Comparison of ENCODE assay signal across 8 cellular contexts in the genomic region with DNA sequence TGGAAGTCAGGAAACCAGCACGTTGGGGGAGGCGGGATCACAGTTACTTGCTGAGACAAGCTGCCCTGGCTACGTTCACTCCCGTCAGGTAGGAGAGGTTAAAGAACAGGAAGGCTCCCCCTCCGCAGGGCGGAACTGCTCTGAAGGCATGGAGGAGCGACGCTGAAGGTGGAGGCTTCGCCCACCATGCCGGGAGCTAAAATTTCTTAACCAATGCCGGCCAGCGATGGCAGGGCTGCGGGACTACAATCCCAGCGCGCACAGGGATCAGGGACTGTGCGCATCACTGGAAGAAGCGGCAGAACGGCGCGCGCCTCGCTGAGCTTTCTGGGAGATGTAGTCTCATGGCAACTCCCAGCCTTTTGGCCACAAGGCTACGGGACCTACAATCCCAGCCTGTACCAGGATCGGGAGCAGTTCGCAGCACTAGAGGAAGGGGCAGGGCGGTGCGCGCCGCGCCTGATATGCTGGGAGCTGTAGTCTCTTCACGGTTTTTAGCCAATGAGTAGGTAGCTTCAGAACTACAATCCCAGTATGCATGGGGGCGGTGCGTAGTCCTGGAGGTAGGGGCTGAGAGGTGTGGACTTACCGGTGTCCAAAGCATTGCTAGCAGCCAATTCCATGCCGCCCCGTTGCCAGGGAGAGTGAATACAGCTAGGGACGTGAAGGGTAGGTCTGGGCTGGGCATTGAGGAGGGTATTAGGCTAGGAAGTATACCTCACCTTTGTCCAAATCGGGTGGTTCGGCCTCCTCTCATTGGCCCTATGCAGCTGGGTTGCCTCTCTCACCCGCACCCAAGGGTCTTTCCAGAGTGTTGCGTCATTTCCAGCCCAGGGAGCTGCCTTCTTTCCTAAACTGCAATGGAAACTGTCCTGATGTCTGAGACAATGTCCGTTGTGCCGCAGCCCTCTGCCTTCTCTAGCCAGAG. TPM values are rescaled to one million over a fixed set of nuclear protein-coding genes. Genes with fewer than 3 reads are reported as not detected.
A peak's percentile ranks its signal among the peaks of the same experiment; 100 is the strongest.
DNase-seq lines count a peak whose midpoint lies in the region; ATAC-seq and TF ChIP-seq lines count a peak whose summit lies in the region.

No MANE protein-coding gene starts in this region.

- DNase-seq in CD14-positive monocyte (ENCODE audit: low spot score) = no peak
- DNase-seq in SHP77 (lab: John Stamatoyannopoulos, UW) = peak; percentile 81 to 84
- DNase-seq in activated naive CD4-positive, alpha-beta T cell treated with anti-CD3 and anti-CD28 coated beads, Interleukin-2, amount 50 U/mL, for 16 hours = peak; percentile 70
- peak; percentile 55 for DNase-seq in glomerular endothelial cell (ENCODE audit: extremely low read depth, low read depth, low spot score)
- DNase-seq in non-pigmented ciliary epithelial cell (ENCODE audit: low read depth) = peak; percentile 98
- DNase-seq in substantia nigra (lab: John Stamatoyannopoulos, UW) = peak; percentile 48 to 100 (median 96)

- peak overlapping the region; percentile 22 for H3K9ac ChIP-seq in HUES6 (ENCODE audit: low read length)

- peaks cover 13 to 72% (median 45%) of the 10 kb centered on the region in 7 donors for H3K9me3 Mint-ChIP-seq in CD14-positive monocyte

- peaks cover 16% of the 10 kb centered on the region for H3K4me1 Mint-ChIP-seq in CD14-positive monocyte

- H3K27me3 ChIP-seq in HUES6 (ENCODE audit: control insufficient read depth, insufficient read depth, low read length) = no peaks in the 10 kb centered on the region

- no peaks in the 10 kb centered on the region for H3K36me3 Mint-ChIP-seq in CD14-positive monocyte

- peak; percentile 91 for ATAC-seq in GM19468 (IDR thresholded peaks at IDR 0.05; ENCODE audit: extremely low read depth, unreplicated experiment)

- TF ChIP-seq CTCF in CD14-positive monocyte (IDR thresholded peaks at IDR 0.05) = no peak

- H3K27ac ChIP-seq in HUES6 (ENCODE audit: low read depth, low read length) = peak overlapping the region; percentile 19; the same call in 1 of the 2 replicates
- peak overlapping the region; percentile 95 for H3K27ac ChIP-seq in substantia nigra (ENCODE audit: low read depth, low read length, poor library complexity, severe bottlenecking)

- no peaks in the 10 kb centered on the region for H3K4me1 ChIP-seq in HUES6 (ENCODE audit: control insufficient read depth, insufficient read depth, low read length)

- H3K36me3 ChIP-seq in HUES6 (ENCODE audit: control insufficient read depth, insufficient read depth, low read length) = no peaks in the 10 kb centered on the region

- H3K27me3 Mint-ChIP-seq in CD14-positive monocyte (ENCODE audit: low read depth in 3 of 3) = peaks cover 0 to 5% (median 5%) of the 10 kb centered on the region in 3 donors

- H3K9me3 ChIP-seq in HUES6 (ENCODE audit: control insufficient read depth, insufficient read depth, low read depth, low read length) = peaks cover 14% of the 10 kb centered on the region

- H3K4me3 Mint-ChIP-seq in CD14-positive monocyte = peak overlapping the region; percentile 90 to 98

- peak overlapping the region; percentile 70 for H3K4me3 ChIP-seq in HUES6 (ENCODE audit: low read depth, low read length)

- intact Hi-C loops in CD14-positive monocyte (cut with micrococcal nuclease) = no loop called here

- peak overlapping the region in 2 of 7 donors; percentile 10 to 31 for H3K27ac Mint-ChIP-seq in CD14-positive monocyte

RNA-seq across cellular contexts. Expression of gene ZNF682, which starts 12.8 kb away (rescaled TPM):
- 1 to 10 TPM in 1 of 2 donors, not detected in 1; 1.7 TPM for polyA plus RNA-seq in CD14-positive monocyte
- total RNA-seq in glomerular endothelial cell = 3.2 and 5.9 TPM in 2 replicates

RNA-seq across cellular contexts. Expression of gene ZNF90, which starts 25.7 kb away (rescaled TPM):
- polyA plus RNA-seq in CD14-positive monocyte = not detected
- total RNA-seq in glomerular endothelial cell = 0.87 and 1.8 TPM in 2 replicates
